8 cellular contexts compared by ENCODE assay signal in genomic region chr3:97821810-97822775, GRCh38. TPM values are rescaled to one million over a fixed set of nuclear protein-coding genes. Genes with fewer than 3 reads are reported as not detected.
DNase-seq lines count a peak whose midpoint lies in the region; ATAC-seq and TF ChIP-seq lines count a peak whose summit lies in the region.

TSS of gene CRYBG3 (plus strand) at chr3:97822011. CDS start at chr3:97822207, 196 bp downstream.

- H3K4me3 ChIP-seq in AG10803 (ENCODE audit: low read length) = peak within 1 kb of the TSS; percentile 83
- peak within 1 kb of the TSS; percentile 83 for H3K4me3 ChIP-seq in coronary artery

- peak; percentile 98 for ATAC-seq in HG03159 (IDR thresholded peaks at IDR 0.05; ENCODE audit: unreplicated experiment)

- peak; percentile 60 for TF ChIP-seq POLR2A in GM18951 (IDR thresholded peaks at IDR 0.05; ENCODE audit: extremely low read depth, insufficient read depth, insufficient read length)

- H3K27ac ChIP-seq in coronary artery = peak within 1 kb of the TSS; percentile 64 to 92

- in situ Hi-C loops in GM18951 (cut with MboI; ENCODE audit: low sequenced_read_pairs, unreplicated experiment) = no loop called here

- TF ChIP-seq CTCF in AG10803 (conservative IDR thresholded peaks at IDR 0.05; ENCODE audit: low read length) (peak; percentile 40), coronary artery (IDR thresholded peaks at IDR 0.05) (no peak)

- DNase-seq in AG10803 (ENCODE audit: low read depth) (peak; percentile 80), NCI-H460 (ENCODE audit: extremely low read depth, low read depth) (peak; percentile 59), coronary artery (ENCODE audit: low spot score) (peak; percentile 84), left kidney (ENCODE audit: low read depth, low spot score) (peak; percentile 92)
- peak; percentile 87 for DNase-seq in activated CD4-positive, alpha-beta T cell treated with anti-CD3 and anti-CD28 coated beads for 48 hours
- peak; percentile 83 for DNase-seq in stimulated activated CD4-positive, alpha-beta T cell treated with anti-CD3 and anti-CD28 coated beads, Interleukin-1b, Interleukin-23, amount 100 ng/mL, for 48 hours

RNA-seq across cellular contexts. Expression of gene CRYBG3, which starts in this region (rescaled TPM):
- 5.8 and 7.6 TPM in 2 replicates for total RNA-seq in NCI-H460 (2014; rRNA removed; shearing (Covaris generic))
- 4.2 and 8.7 TPM in 2 replicates for polyA plus RNA-seq in NCI-H460 (2014; cell fraction: nucleus; rRNA removed)

Comparison
In these comparisons a context has a peak if more than half of its experiments do, and no peak if none do; other contexts are left out.
1. Peak in every context shown above with its lines: DNase-seq, ATAC-seq, H3K4me3 ChIP-seq and H3K27ac ChIP-seq.